Comparison of ENCODE assay signal across 17 cellular contexts in the genomic region with DNA sequence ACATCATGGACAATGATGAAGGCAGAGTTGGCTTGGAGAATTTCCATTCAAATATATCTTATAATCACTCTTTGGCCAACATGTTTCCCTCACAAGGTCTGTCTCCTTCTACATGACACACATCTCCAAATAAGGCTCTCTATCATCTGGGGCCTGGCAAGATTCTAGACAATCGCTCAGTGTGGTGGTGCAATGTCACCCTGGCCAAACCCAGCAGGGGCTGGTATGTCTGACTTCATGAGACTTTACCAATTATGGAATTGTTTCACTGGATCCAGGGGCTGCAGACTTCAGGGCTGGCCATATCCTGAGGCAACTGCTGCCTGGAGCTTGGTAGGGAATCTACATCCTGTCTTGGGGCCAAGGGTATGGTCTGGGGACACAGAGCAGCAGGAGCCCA.
"Had no signal": no experiment of that assay in that cellular context is flagged by ENCODE, and none has a peak within 500 bp of the region (broad histone marks: within the 10 kb centered on the region; RNA-seq: fewer than 3 reads in every experiment).

No MANE protein-coding gene starts in this region.

- H3K27ac ChIP-seq: WERI-Rb-1 had no signal

- DNase-seq: activated CD4-positive, alpha-beta T cell treated with anti-CD3 and anti-CD28 coated beads for 4 hours; activated CD4-positive, alpha-beta T cell treated with anti-CD3 and anti-CD28 coated beads, Interleukin-2, amount 50 U/mL, for 4 hours; activated CD8-positive, alpha-beta memory T cell treated with anti-CD3 and anti-CD28 coated beads, Interleukin-2, amount 50 U/mL, for 48 hours; activated naive CD4-positive, alpha-beta T cell; activated T-cell treated with anti-CD3 and anti-CD28 coated beads, Interleukin-2, amount 50 U/mL, for 1 hour; KG1; NCI-H1092; NCI-H1930; NCI-H2171; NCI-H226; NCI-H526; NCI-H82; SK-N-SH; T-helper 1 cell; WERI-Rb-1 had no signal

- H3K9me3 ChIP-seq: SK-N-SH had no signal

- H3K4me2 ChIP-seq: SK-N-SH had no signal

- H3K36me3 ChIP-seq: WERI-Rb-1 had no signal

- ATAC-seq: activated CD4-positive, CD25-positive, alpha-beta regulatory T cell treated with anti-CD3 and anti-CD28 coated beads, Interleukin-2, amount 50 U/mL, for 24 hours; activated CD8-positive, alpha-beta T cell treated with anti-CD3 and anti-CD28 coated beads, Interleukin-2, amount 10 ng/mL, durations not matched to agents 7 days and 5 days had no signal
